In genomic region chr4:43778187-43778915, GRCh38 we compare ENCODE assay signal across 23 cellular contexts.
DNase-seq lines count a peak whose midpoint lies in the region; ATAC-seq, FAIRE-seq and TF ChIP-seq lines count a peak whose summit lies in the region.
"Had no signal": no experiment of that assay in that cellular context is flagged by ENCODE, and none has a peak within 500 bp of the region (broad histone marks: within the 10 kb centered on the region; RNA-seq: fewer than 3 reads in every experiment).

No MANE protein-coding gene starts in this region.

- CTCF ChIA-PET in GM12878 (lab: Yijun Ruan, JAX), result interaction anchor here (0.8 to 1.4 kb wide), 4 partner anchors 9 to 851 kb away, joined by 3 to 4 read pairs (median 3); no protein-coding TSS in a partner anchor

- WGBS in GM12878 (ENCODE audit: insufficient coverage, insufficient replicate concordance, low lambda C conversion rate, missing lambda C conversion rate), result 12% methylated on average over 3 of the region's 3 CpGs

- in situ Hi-C loops in GM12878 (cut with MboI), result no loop called here

- H3K27me3 ChIP-seq in GM12878 (replicated peaks in 1 of 2; ENCODE audit: control insufficient read depth in 2 of 2, insufficient read depth in 2 of 2, low read length in 1 of 2), result no peaks in the 10 kb centered on the region
- H3K27me3 ChIP-seq: thyroid gland had no signal

- intact Hi-C loops in GM12878 (cut with micrococcal nuclease; ENCODE audit: unreplicated experiment), result no loop called here

- FAIRE-seq in GM12878 (lab: Jason Lieb, UNC), result no peak

- TF ChIP-seq POLR2A in GM12878 (IDR thresholded peaks at IDR 0.05; ENCODE audit: low read depth, low read length), result no peak

- no peak for TF ChIP-seq CTCF in GM12878 (IDR thresholded peaks at IDR 0.05 in 2 of 3, conservative IDR thresholded peaks at IDR 0.05 in 1 of 3; ENCODE audit: control insufficient read depth in 2 of 3, extremely low read depth in 1 of 3, insufficient read depth in 1 of 3, low read depth in 3 of 3, low read length in 3 of 3)

- no peak for TF ChIP-seq RAD21 in GM12878 (IDR thresholded peaks at IDR 0.05; ENCODE audit: insufficient read depth, low read depth, low read length)

- no peaks in the 10 kb centered on the region for H3K79me2 ChIP-seq in GM12878 (ENCODE audit: control insufficient read depth, insufficient read depth, low read length)

- H3K36me3 ChIP-seq in GM12878 (ENCODE audit: control insufficient read depth in 2 of 2, insufficient read depth in 2 of 2, low read length in 1 of 2), result no peaks in the 10 kb centered on the region
- H3K36me3 ChIP-seq: thyroid gland had no signal

- SMC1A ChIA-PET in GM12878 (lab: Charles Lee; ENCODE audit: uncharacterized antibody, unreplicated experiment), result interaction anchor here (1.0 to 1.6 kb wide), 2 partner anchors 8 to 15 kb away, joined by 4 read pairs; no protein-coding TSS in a partner anchor

- no peak for TF ChIP-seq EP300 in GM12878 (IDR thresholded peaks at IDR 0.05; ENCODE audit: borderline replicate concordance in 1 of 2, control insufficient read depth in 1 of 2, low read depth in 2 of 2, low read length in 2 of 2)

- H3K27ac ChIP-seq in GM12878 (ENCODE audit: control insufficient read depth, insufficient read depth), result no peak overlapping the region
- H3K27ac ChIP-seq: SK-N-MC, skin epidermis, thyroid gland had no signal

- no peak overlapping the region for H3K4me3 ChIP-seq in GM12878
- H3K4me3 ChIP-seq: SK-N-MC, skin epidermis, thyroid gland had no signal

- no TSS peak for BruUV-seq in GM12878 (replicated peaks; lab: Mats Ljungman, UMichigan)

- DNase-seq in GM12878 (ENCODE audit: low read depth, low spot score) (no peak), superior temporal gyrus (ENCODE audit: extremely low spot score) (no peak)
- DNase-seq in stimulated activated CD4-positive, alpha-beta T cell treated with anti-CD3 and anti-CD28 coated beads, Interleukin-2, amount 100 ng/mL, for 48 hours, result no peak
- DNase-seq: activated CD4-positive, alpha-beta T cell treated with anti-CD3 and anti-CD28 coated beads, Interleukin-2, amount 10 ng/mL, durations not matched to agents 24 days and 14 days; activated CD8-positive, alpha-beta memory T cell treated with anti-CD3 and anti-CD28 coated beads, Interleukin-2, amount 10 ng/mL, durations not matched to agents 7 days and 5 days; anterior cingulate cortex; CD8-positive, alpha-beta memory T cell; GDM1; H7; NCI-H1417 treated with DMSO at 0.1 percent for 48 hours; NCI-H510A; occipital lobe; stimulated activated CD4-positive, alpha-beta T cell treated with anti-CD3 and anti-CD28 coated beads, Interleukin-1b, Interleukin-23, amount 100 ng/mL, for 48 hours; stimulated activated naive CD4-positive, alpha-beta T cell treated with Interleukin-2 at 50 U/mL for 16 hours; T-helper 17 cell; thyroid gland had no signal

- RAD21 ChIA-PET in GM12878 (lab: Charles Lee; ENCODE audit: unreplicated experiment), result no interaction called here

- H3K4me1 ChIP-seq in GM12878 (ENCODE audit: control insufficient read depth, insufficient read depth, low read length), result no peaks in the 10 kb centered on the region
- H3K4me1 ChIP-seq: thyroid gland had no signal

- no peaks in the 10 kb centered on the region for H4K20me1 ChIP-seq in GM12878 (ENCODE audit: control insufficient read depth, insufficient read depth)

- POLR2A ChIA-PET in GM12878 (lab: Charles Lee), result no interaction called here

- ATAC-seq in GM18511 (IDR thresholded peaks at IDR 0.05; ENCODE audit: unreplicated experiment) (peak; percentile 78), GM21526 (IDR thresholded peaks at IDR 0.05; ENCODE audit: low FRiP score, unreplicated experiment) (peak; percentile 76), HG03039 (IDR thresholded peaks at IDR 0.05; ENCODE audit: unreplicated experiment) (peak; percentile 67), GM12878 (peak; percentile 86), GM21529 (IDR thresholded peaks at IDR 0.05; ENCODE audit: unreplicated experiment) (no peak), HG03521 (IDR thresholded peaks at IDR 0.05; ENCODE audit: unreplicated experiment) (no peak)
- ATAC-seq: activated CD8-positive, alpha-beta memory T cell treated with anti-CD3 and anti-CD28 coated beads, Interleukin-2, amount 10 ng/mL, durations not matched to agents 7 days and 5 days; T-helper 17 cell had no signal

- H3K9me3 ChIP-seq in GM12878 (replicated peaks; ENCODE audit: control insufficient read depth, insufficient read depth, low read length), result no peaks in the 10 kb centered on the region
- H3K9me3 ChIP-seq: thyroid gland had no signal

- no peak overlapping the region; the same call in 1 of the 2 replicates for H2AFZ ChIP-seq in GM12878 (ENCODE audit: control insufficient read depth, low read depth, low read length)

- no peak overlapping the region for H3K4me2 ChIP-seq in GM12878 (ENCODE audit: control insufficient read depth, insufficient read depth)

- no peak overlapping the region for H3K9ac ChIP-seq in GM12878 (ENCODE audit: control insufficient read depth, insufficient read depth, low read length)

TF ChIP-seq in GM12878, 131 proteins besides CTCF, POLR2A, EP300 and RAD21:
- TF ChIP-seq RUNX3 (IDR thresholded peaks at IDR 0.05; ENCODE audit: low read length) (peak; percentile 24), BMI1 (IDR thresholded peaks at IDR 0.05; ENCODE audit: borderline replicate concordance) (peak; percentile 31; the same call in 1 of the 2 replicates), IKZF1 (conservative IDR thresholded peaks at IDR 0.05) (0 out of 2 replicates have a peak, but pooled peaks have one; percentile 37), BHLHE40 (IDR thresholded peaks at IDR 0.05; ENCODE audit: borderline replicate concordance in 1 of 2, low read depth in 2 of 2, low read length in 1 of 2) (peak in 1 of 2 experiments; percentile 27; a peak in 1 of 4 replicates), IKZF2 (IDR thresholded peaks at IDR 0.05) (0 out of 4 replicates have a peak, but pooled peaks of 1 of the 2 experiments have one; percentile 10), PKNOX1 (IDR thresholded peaks at IDR 0.05) (no peak), CBX5 (IDR thresholded peaks at IDR 0.05; ENCODE audit: low read depth) (no peak)

Comparison
In these comparisons a context has a peak if more than half of its experiments do, and no peak if none do; other contexts are left out.
1. ATAC-seq: peak in GM18511 (single experiment), GM21526 (single experiment), HG03039 (single experiment) and GM12878 (single experiment); none in GM21529 (single experiment) and HG03521 (single experiment).